In genomic region chr9:36151306-36152210, GRCh38 we compare ENCODE assay signal across 9 cellular contexts. TPM values are rescaled to one million over a fixed set of nuclear protein-coding genes. Genes with fewer than 3 reads are reported as not detected.
DNase-seq lines count a peak whose midpoint lies in the region; ATAC-seq and TF ChIP-seq lines count a peak whose summit lies in the region.
"Had no signal": no experiment of that assay in that cellular context is flagged by ENCODE, and none has a peak within 500 bp of the region (broad histone marks: within the 10 kb centered on the region; RNA-seq: fewer than 3 reads in every experiment).

No MANE protein-coding gene starts in this region.

- peak overlapping the region; percentile 85 to 93 (median 88) for H3K4me3 Mint-ChIP-seq in CD4-positive, alpha-beta memory T cell

- H3K27me3 Mint-ChIP-seq in CD4-positive, alpha-beta memory T cell = no peaks in the 10 kb centered on the region

- H3K27me3 ChIP-seq in CD4-positive, alpha-beta memory T cell (ENCODE audit: insufficient read depth, low read length) = no peaks in the 10 kb centered on the region
- H3K27me3 ChIP-seq in vagina = no peaks in the 10 kb centered on the region
- no peaks in the 10 kb centered on the region for H3K27me3 ChIP-seq in MG63

- peak; percentile 86 to 96 (median 90) for DNase-seq in CD4-positive, alpha-beta memory T cell
- DNase-seq in KG1 (lab: John Stamatoyannopoulos, UW) (peak; percentile 72), pulmonary artery endothelial cell (ENCODE audit: low read depth, low spot score) (peak; percentile 61), vagina (ENCODE audit: extremely low spot score in 2 of 2) (no peak), MG63 (no peak)
- DNase-seq in activated CD4-positive, alpha-beta T cell treated with anti-CD3 and anti-CD28 coated beads, Interleukin-2, amount 50 U/mL, for 1 hour = peak; percentile 83
- peak; percentile 75 for DNase-seq in effector CD8-positive, alpha-beta T cell (lab: John Stamatoyannopoulos, UW)

- ATAC-seq in GM21447 (IDR thresholded peaks at IDR 0.05; ENCODE audit: unreplicated experiment) = peak; percentile 81

- peaks cover 81% of the 10 kb centered on the region for H3K4me1 ChIP-seq in CD4-positive, alpha-beta memory T cell (ENCODE audit: insufficient read depth, low read length)
- peaks cover 35% of the 10 kb centered on the region for H3K4me1 ChIP-seq in vagina

- no peak for TF ChIP-seq POLR2A in vagina (IDR thresholded peaks at IDR 0.05)

- no peak for TF ChIP-seq CTCF in vagina (IDR thresholded peaks at IDR 0.05)

- intact Hi-C loops in CD4-positive, alpha-beta memory T cell (cut with micrococcal nuclease) = loop anchor here (1.0 kb wide), 4 partner anchors 15 to 48 kb away; partner anchors contain the start of genes CLTA and GLIPR2
- intact Hi-C loops in vagina (cut with DNase I) = no loop called here

- CTCF ChIA-PET in CD4-positive, alpha-beta memory T cell (lab: Charles Lee; ENCODE audit: partially characterized antibody) = interaction anchor here (0.7 to 5.8 kb wide), 11 partner anchors 8 to 50 kb away, joined by 3 to 49 read pairs (median 8); partner anchors contain the start of genes CLTA and GLIPR2

- H3K36me3 ChIP-seq in CD4-positive, alpha-beta memory T cell (ENCODE audit: insufficient read depth, low read length) = no peaks in the 10 kb centered on the region
- H3K36me3 ChIP-seq in vagina (peaks cover 0 to 4% of the 10 kb centered on the region in 2 donors), MG63 (no peaks in the 10 kb centered on the region; the same call in 1 of the 2 replicates)

- H3K36me3 Mint-ChIP-seq in CD4-positive, alpha-beta memory T cell = peaks cover 43 to 51% of the 10 kb centered on the region in 2 donors

- H3K9me3 ChIP-seq in CD4-positive, alpha-beta memory T cell (ENCODE audit: control insufficient read depth in 1 of 2, low read length in 2 of 2) = no peaks in the 10 kb centered on the region
- H3K9me3 ChIP-seq in vagina (no peaks in the 10 kb centered on the region), MG63 (peaks cover 4% of the 10 kb centered on the region)

- peak overlapping the region; percentile 96 for H3K27ac ChIP-seq in CD4-positive, alpha-beta memory T cell (ENCODE audit: low read depth, low read length)
- H3K27ac ChIP-seq in vagina = peak overlapping the region; percentile 83

- POLR2A ChIA-PET in CD4-positive, alpha-beta memory T cell (lab: Charles Lee; ENCODE audit: partially characterized antibody) = interaction anchor here (0.5 to 9.2 kb wide), 6 partner anchors 12 to 98 kb away, joined by 3 to 159 read pairs (median 8); partner anchors contain the start of genes CLTA and GLIPR2

- peak overlapping the region; percentile 95 to 100 (median 99) for H3K27ac Mint-ChIP-seq in CD4-positive, alpha-beta memory T cell

- H3K4me3 ChIP-seq in CD4-positive, alpha-beta memory T cell (ENCODE audit: low read length in 2 of 2) = peak overlapping the region; percentile 17 to 39
- no peak overlapping the region for H3K4me3 ChIP-seq in vagina
- H3K4me3 ChIP-seq in MG63 = no peak overlapping the region

- H3K9me3 Mint-ChIP-seq in CD4-positive, alpha-beta memory T cell = peaks cover 0 to 2% (median 0%) of the 10 kb centered on the region in 8 donors

- H3K4me1 Mint-ChIP-seq in CD4-positive, alpha-beta memory T cell = peaks cover 50 to 78% (median 64%) of the 10 kb centered on the region in 4 donors

RNA-seq across cellular contexts. Expression of gene GLIPR2, which starts 15.0 kb away (rescaled TPM):
- 10 to 100 TPM; 17.0 to 18.9 TPM for total RNA-seq in CD4-positive, alpha-beta memory T cell
- 100 to 1,000 TPM; 140 to 213 TPM for polyA plus RNA-seq in CD4-positive, alpha-beta memory T cell
- total RNA-seq in pulmonary artery endothelial cell (36.2 and 40.3 TPM in 2 replicates), vagina (34.9 TPM)
- total RNA-seq in MG63 (2014; rRNA removed; shearing (Covaris generic); ENCODE audit: low replicate concordance) = 17.1 and 20.3 TPM in 2 replicates

RNA-seq across cellular contexts. Expression of gene CCIN, which starts 17.6 kb away (rescaled TPM):
- not detected for total RNA-seq in CD4-positive, alpha-beta memory T cell
- not detected for polyA plus RNA-seq in CD4-positive, alpha-beta memory T cell
- total RNA-seq in pulmonary artery endothelial cell = 1.2 and 2.3 TPM in 2 replicates
- total RNA-seq in vagina = not detected
- 0.36 TPM in 1 of 2 replicates, not detected in the other for total RNA-seq in MG63 (2014; rRNA removed; shearing (Covaris generic); ENCODE audit: low replicate concordance)
- total RNA-seq: lower leg skin had no signal

RNA-seq across cellular contexts. Expression of gene CLTA, which starts 39.2 kb away (rescaled TPM):
- 10 to 100 TPM; 69.9 to 72.3 TPM for total RNA-seq in CD4-positive, alpha-beta memory T cell
- 100 to 1,000 TPM in 1 of 2 donors, 10 to 100 TPM in 1; 46.0 to 106 TPM for polyA plus RNA-seq in CD4-positive, alpha-beta memory T cell
- 264 and 287 TPM in 2 replicates for total RNA-seq in pulmonary artery endothelial cell
- 199 TPM for total RNA-seq in vagina
- total RNA-seq in MG63 (2014; rRNA removed; shearing (Covaris generic); ENCODE audit: low replicate concordance) = 1,843 and 1,874 TPM in 2 replicates

Comparison
In these comparisons a context has a peak if more than half of its experiments do, and no peak if none do; other contexts are left out.
1. DNase-seq: peak in CD4-positive, alpha-beta memory T cell (5 of 5), KG1 (single experiment), activated CD4-positive, alpha-beta T cell treated with anti-CD3 and anti-CD28 coated beads, Interleukin-2, amount 50 U/mL, for 1 hour (single experiment), effector CD8-positive, alpha-beta T cell (single experiment) and pulmonary artery endothelial cell (single experiment); none in vagina (0 of 2) and MG63 (single experiment).
2. H3K4me3 ChIP-seq: peak in CD4-positive, alpha-beta memory T cell (2 of 2); none in vagina (0 of 2) and MG63 (single experiment).